In the genomic region with DNA sequence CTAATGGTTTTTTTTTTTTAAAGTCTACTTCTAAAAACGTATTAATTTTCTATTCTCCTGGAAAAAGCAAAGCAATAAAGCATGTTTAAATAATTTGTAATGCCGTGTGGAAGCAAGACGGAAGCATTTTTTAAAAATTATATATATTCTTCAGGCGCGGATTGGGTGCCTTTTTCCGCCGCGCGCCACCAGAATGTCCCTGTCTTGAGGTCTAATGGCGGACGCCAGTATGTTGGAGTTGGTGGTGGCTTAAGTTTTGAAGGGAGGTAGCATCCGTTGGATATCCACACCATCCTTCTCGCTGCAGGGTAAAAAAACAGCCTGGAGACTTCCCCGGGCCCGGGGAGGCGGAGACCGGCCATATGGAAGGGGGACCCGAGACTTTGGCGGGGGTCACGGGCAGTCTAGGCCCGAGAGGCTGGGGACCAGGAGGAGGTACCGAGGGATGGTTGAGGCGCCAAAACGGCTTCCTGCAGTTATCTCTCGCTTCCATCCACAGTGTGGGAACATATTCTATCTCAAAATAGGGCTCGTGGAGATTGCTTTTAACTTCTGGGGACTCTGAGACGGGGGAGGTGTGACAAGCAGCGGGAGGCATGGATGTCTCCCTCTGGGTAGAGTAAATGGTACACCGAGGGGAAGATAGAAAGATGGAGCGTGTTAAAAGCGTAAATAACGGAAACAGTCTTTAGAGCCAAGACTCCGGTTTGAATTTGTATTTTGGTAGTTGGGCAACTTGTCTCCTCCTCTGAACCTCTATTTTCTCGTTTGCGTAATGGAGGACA, we compare ENCODE assay signal across 8 cellular contexts. TPM values are rescaled to one million over a fixed set of nuclear protein-coding genes. Genes with fewer than 3 reads are reported as not detected.
A peak's percentile ranks its signal among the peaks of the same experiment; 100 is the strongest.
DNase-seq lines count a peak whose midpoint lies in the region; ATAC-seq and TF ChIP-seq lines count a peak whose summit lies in the region.

SF3B3 (plus strand) TSS at position 196 of the 785 bp plus-strand sequence. CDS start 2,841 bp downstream, outside the sequence.

- H3K18ac ChIP-seq in H9 (ENCODE audit: insufficient read length, low read depth, low read length) = peak within 1 kb of the TSS; percentile 98

- H3K4me3 Mint-ChIP-seq in H9 = peak within 1 kb of the TSS; percentile 93 to 97

- no peak within 1 kb of the TSS for H2BK15ac ChIP-seq in H9 (ENCODE audit: low read depth, low read length)

- no peak within 1 kb of the TSS for H2AK5ac ChIP-seq in H9 (ENCODE audit: insufficient read length, low read length)

- H3K4me3 ChIP-seq in DOHH2 (ENCODE audit: low read length) = peak within 1 kb of the TSS; percentile 78
- peak within 1 kb of the TSS; percentile 63 for H3K4me3 ChIP-seq in prostate gland
- H3K4me3 ChIP-seq in uterus = peak within 1 kb of the TSS; percentile 90 to 95

- DNase-seq in H9 (peak; percentile 52), NCI-H1092 (lab: John Stamatoyannopoulos, UW) (peak; percentile 75), SW480 (ENCODE audit: low spot score) (peak; percentile 69), amniotic epithelial cell (ENCODE audit: low read depth) (peak; percentile 34), left ventricle myocardium superior (peak; percentile 82), prostate gland (ENCODE audit: low spot score) (peak; percentile 63), uterus (peak; percentile 60 to 64)

- peak within 1 kb of the TSS; percentile 22 for H2BK12ac ChIP-seq in H9 (ENCODE audit: insufficient read length, low read depth, low read length)

- TF ChIP-seq CTCF in DOHH2 (IDR thresholded peaks at IDR 0.05; ENCODE audit: low read depth, low read length, poor library complexity, severe bottlenecking) = no peak
- no peak for TF ChIP-seq CTCF in H9 (conservative IDR thresholded peaks at IDR 0.05)
- TF ChIP-seq CTCF in prostate gland (IDR thresholded peaks at IDR 0.05) = peak in 1 of 4 experiments; percentile 2
- no peak for TF ChIP-seq CTCF in uterus (IDR thresholded peaks at IDR 0.05)

- peaks cover 29 to 35% of the 10 kb centered on the region in 2 experiments for H3K4me1 Mint-ChIP-seq in H9

- H3K23me2 ChIP-seq in H9 (ENCODE audit: insufficient read length, low read depth, low read length, poor library complexity, severe bottlenecking) = peaks cover 10% of the 10 kb centered on the region

- H3K27ac ChIP-seq in DOHH2 (ENCODE audit: low read depth, low read length) = peak within 1 kb of the TSS; percentile 91
- H3K27ac ChIP-seq in H9 (ENCODE audit: insufficient read length, low read depth, low read length) = peak within 1 kb of the TSS; percentile 58
- H3K27ac ChIP-seq in prostate gland = peak within 1 kb of the TSS; percentile 86 to 89
- peak within 1 kb of the TSS; percentile 89 to 90 for H3K27ac ChIP-seq in uterus

- no peak within 1 kb of the TSS for H3K23ac ChIP-seq in H9 (ENCODE audit: insufficient read length, low read depth, low read length)

- peak within 1 kb of the TSS; percentile 90 for H2BK120ac ChIP-seq in H9 (ENCODE audit: low read depth, low read length, poor library complexity, severe bottlenecking)

- peak within 1 kb of the TSS; percentile 43 for H2BK5ac ChIP-seq in H9 (ENCODE audit: insufficient read length, low read length)

- no peaks in the 10 kb centered on the region for H3K27me3 Mint-ChIP-seq in H9 (ENCODE audit: low read depth)

- H4K20me1 ChIP-seq in DOHH2 (ENCODE audit: control insufficient read depth, insufficient read depth, low read depth, low read length) (peaks cover 22% of the 10 kb centered on the region; the same call in 1 of the 2 replicates), H9 (ENCODE audit: control insufficient read depth, insufficient read depth, insufficient read length) (no peaks in the 10 kb centered on the region)

- peak within 1 kb of the TSS; percentile 98 for H4K5ac ChIP-seq in H9 (ENCODE audit: insufficient read length, low read depth, low read length)

- H4K91ac ChIP-seq in H9 (ENCODE audit: insufficient read length, low read depth, low read length) = peak within 1 kb of the TSS; percentile 15

- H3K14ac ChIP-seq in H9 (ENCODE audit: insufficient read depth, low read length) = peak within 1 kb of the TSS; percentile 95

- TF ChIP-seq POLR2A in prostate gland (IDR thresholded peaks at IDR 0.05) = no peak
- TF ChIP-seq POLR2A in uterus (IDR thresholded peaks at IDR 0.05) = no peak

- peak; percentile 88 for ATAC-seq in left ventricle myocardium superior

- H3K79me2 ChIP-seq in DOHH2 (ENCODE audit: control insufficient read depth, low read length) (peaks cover 82% of the 10 kb centered on the region), H9 (ENCODE audit: insufficient read depth, low read length) (peaks cover 35% of the 10 kb centered on the region; the same call in 1 of the 2 replicates)

- no peaks in the 10 kb centered on the region for H3K9me2 ChIP-seq in DOHH2 (replicated peaks; ENCODE audit: control insufficient read depth, low read length)

- H3K27me3 ChIP-seq in DOHH2 (ENCODE audit: control insufficient read depth, low read length) = no peaks in the 10 kb centered on the region
- H3K27me3 ChIP-seq in H9 (ENCODE audit: insufficient read depth, low read length) = no peaks in the 10 kb centered on the region
- no peaks in the 10 kb centered on the region for H3K27me3 ChIP-seq in prostate gland (replicated peaks; ENCODE audit: insufficient read depth)
- no peaks in the 10 kb centered on the region for H3K27me3 ChIP-seq in uterus

- no peak within 1 kb of the TSS; the same call in 1 of the 2 replicates for H3K4ac ChIP-seq in H9 (ENCODE audit: low read depth, low read length)

- H3K9ac ChIP-seq in H9 (ENCODE audit: extremely low read depth, insufficient read length, low read length) = peak within 1 kb of the TSS; percentile 97

- H3K36me3 Mint-ChIP-seq in H9 (ENCODE audit: insufficient read depth in 1 of 3, low read depth in 3 of 3) = peaks cover 31 to 51% (median 42%) of the 10 kb centered on the region in 3 experiments

- H3K36me3 ChIP-seq in DOHH2 (ENCODE audit: control insufficient read depth, low read length) = peaks cover 65% of the 10 kb centered on the region
- H3K36me3 ChIP-seq in prostate gland = no peaks in the 10 kb centered on the region
- no peaks in the 10 kb centered on the region for H3K36me3 ChIP-seq in uterus

- H3K56ac ChIP-seq in H9 (ENCODE audit: insufficient read length, low read depth, low read length) = no peak within 1 kb of the TSS

- no CpG with 5 or more reads among the region's 35 CpGs for WGBS in H9 (ENCODE audit: extremely low coverage, insufficient read length, low lambda C conversion rate)
- WGBS in prostate gland = 0% methylated on average over 35 of the region's 35 CpGs

- peaks cover 20% of the 10 kb centered on the region for H3F3A ChIP-seq in DOHH2 (ENCODE audit: control insufficient read depth, insufficient read depth)

- H3K4me1 ChIP-seq in DOHH2 (ENCODE audit: control insufficient read depth, low read length) (peaks cover 54% of the 10 kb centered on the region), H9 (ENCODE audit: insufficient read depth, low read length) (peaks cover 7% of the 10 kb centered on the region; the same call in 1 of the 2 replicates), prostate gland (replicated peaks) (peaks cover 8% of the 10 kb centered on the region), uterus (peaks cover 16 to 36% of the 10 kb centered on the region in 2 donors)

- H3K27ac Mint-ChIP-seq in H9 = peak within 1 kb of the TSS; percentile 99

- H2AFZ ChIP-seq in H9 (ENCODE audit: low read length) = peak within 1 kb of the TSS; percentile 27

- H3K79me1 ChIP-seq in H9 (ENCODE audit: insufficient read depth, low read depth, low read length, poor library complexity, severe bottlenecking) = peaks cover 5% of the 10 kb centered on the region

- intact Hi-C loops in left ventricle myocardium superior (cut with micrococcal nuclease) = no loop called here
- intact Hi-C loops in prostate gland (cut with DNase I) = loop anchor here (5.0 kb wide), 1 partner anchor 152 kb away; no protein-coding TSS in a partner anchor
- intact Hi-C loops in uterus (cut with DNase I; ENCODE audit: low total_unique reads) = loop anchor here (10.0 kb wide), 1 partner anchor 131 kb away; no protein-coding TSS in a partner anchor

- H3K9me3 ChIP-seq in DOHH2 (ENCODE audit: control insufficient read depth, insufficient read depth, low read length) (no peaks in the 10 kb centered on the region), H9 (ENCODE audit: control insufficient read depth, low read depth, low read length) (no peaks in the 10 kb centered on the region), prostate gland (no peaks in the 10 kb centered on the region), uterus (no peaks in the 10 kb centered on the region)

- no peaks in the 10 kb centered on the region; a peak in 1 of 5 replicates for H3K9me3 Mint-ChIP-seq in H9

- H2BK20ac ChIP-seq in H9 (ENCODE audit: low read depth, low read length, poor library complexity, severe bottlenecking) = no peak within 1 kb of the TSS

- H3K4me2 ChIP-seq in DOHH2 (ENCODE audit: low read length) = peak within 1 kb of the TSS; percentile 94
- peak within 1 kb of the TSS; percentile 69 for H3K4me2 ChIP-seq in H9 (ENCODE audit: insufficient read depth, insufficient read length, low read length)

- no peak within 1 kb of the TSS for H4K8ac ChIP-seq in H9 (replicated peaks; ENCODE audit: insufficient read length, low read depth, low read length)

- H3T11ph ChIP-seq in H9 (ENCODE audit: low read length) = no peak within 1 kb of the TSS

RNA-seq across cellular contexts. Expression of gene SF3B3, which starts in this region (rescaled TPM):
- total RNA-seq in H9 (2021) = 493 and 511 TPM in 2 replicates
- 146 TPM for total RNA-seq in left ventricle myocardium superior
- 100 to 1,000 TPM in 1 of 2 donors, 10 to 100 TPM in 1; 98.4 to 138 TPM for total RNA-seq in prostate gland
- total RNA-seq in uterus = 100 to 1,000 TPM in 2 of 4 donors, 10 to 100 TPM in 2; 24.3 to 244 (median 145) TPM

Comparison
In these comparisons a context has a peak if more than half of its experiments do, and no peak if none do; other contexts are left out.
1. Peak in every context shown above with its lines: DNase-seq, ATAC-seq, H3K4me3 ChIP-seq and H3K27ac ChIP-seq.